In the genomic region with DNA sequence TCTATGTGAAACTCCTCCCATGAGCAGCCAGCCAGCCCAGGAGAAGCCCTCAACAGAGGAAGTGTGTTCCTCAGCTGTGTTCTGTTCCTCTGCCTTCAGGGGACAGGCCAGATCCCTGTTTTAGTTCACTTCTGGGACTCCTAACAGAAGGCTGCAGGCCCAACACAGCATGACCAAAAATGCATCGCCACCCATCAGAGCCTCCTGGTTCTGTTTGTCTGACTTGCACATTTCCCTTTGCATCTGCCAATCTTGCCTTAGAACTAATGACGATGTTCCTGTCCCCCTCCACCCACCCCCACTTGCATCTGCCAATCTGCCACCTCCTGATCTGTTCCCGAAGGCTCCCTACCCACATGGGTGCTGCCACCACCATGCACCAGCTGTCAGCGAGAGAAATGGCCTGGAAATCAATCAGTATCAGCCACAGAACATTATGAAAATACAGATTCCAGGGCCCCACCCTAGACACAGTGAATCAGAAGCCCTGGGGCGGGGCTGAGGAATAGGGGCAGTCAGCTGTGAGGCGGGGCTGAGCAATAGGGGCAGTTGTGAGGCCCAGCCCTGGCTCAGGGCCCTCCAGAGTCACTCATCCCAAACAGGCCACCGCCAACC, we compare ENCODE assay signal across 15 cellular contexts. TPM values are rescaled to one million over a fixed set of nuclear protein-coding genes. Genes with fewer than 3 reads are reported as not detected.
DNase-seq lines count a peak whose midpoint lies in the region; ATAC-seq, FAIRE-seq and TF ChIP-seq lines count a peak whose summit lies in the region.
"Had no signal": no experiment of that assay in that cellular context is flagged by ENCODE, and none has a peak within 500 bp of the region (broad histone marks: within the 10 kb centered on the region; RNA-seq: fewer than 3 reads in every experiment).

No MANE protein-coding gene starts in this region.

- H3K9me3 ChIP-seq in CD4-positive, alpha-beta memory T cell (ENCODE audit: control insufficient read depth in 1 of 2, low read length in 2 of 2) = no peaks in the 10 kb centered on the region
- no peaks in the 10 kb centered on the region for H3K9me3 ChIP-seq in KOPT-K1 (ENCODE audit: insufficient read depth, low read length, poor library complexity, severe bottlenecking)
- H3K9me3 ChIP-seq in mammary epithelial cell (replicated peaks; ENCODE audit: insufficient read depth, low read length) = no peaks in the 10 kb centered on the region
- no peaks in the 10 kb centered on the region for H3K9me3 ChIP-seq in naive thymus-derived CD4-positive, alpha-beta T cell (ENCODE audit: control insufficient read depth in 2 of 3, low read length in 3 of 3)

- peak overlapping the region in 5 of 8 donors; percentile 24 to 92 (median 85) for H3K4me3 Mint-ChIP-seq in CD4-positive, alpha-beta memory T cell
- H3K4me3 Mint-ChIP-seq in naive thymus-derived CD4-positive, alpha-beta T cell = peak overlapping the region in 9 of 10 donors; percentile 29 to 91 (median 82)

- peaks cover under 1% of the 10 kb centered on the region for H3K79me2 ChIP-seq in mammary epithelial cell (ENCODE audit: insufficient read depth, low read length)
- H3K79me2 ChIP-seq: parathyroid adenoma had no signal

- no peak for ATAC-seq in naive thymus-derived CD4-positive, alpha-beta T cell
- no peak for ATAC-seq in HG03045 (IDR thresholded peaks at IDR 0.05; ENCODE audit: unreplicated experiment)

- peaks cover 39% of the 10 kb centered on the region for H3K4me1 ChIP-seq in CD4-positive, alpha-beta memory T cell (ENCODE audit: insufficient read depth, low read length)
- H3K4me1 ChIP-seq in mammary epithelial cell (ENCODE audit: insufficient read depth, low read length) = no peaks in the 10 kb centered on the region
- H3K4me1 ChIP-seq in naive thymus-derived CD4-positive, alpha-beta T cell (ENCODE audit: control insufficient read depth in 2 of 2, insufficient read depth in 2 of 2, low read length in 2 of 2) = peaks cover 19 to 23% of the 10 kb centered on the region in 2 donors
- H3K4me1 ChIP-seq: parathyroid adenoma had no signal

- no peak overlapping the region for H3K9ac ChIP-seq in mammary epithelial cell (ENCODE audit: insufficient read depth, low read length)
- H3K9ac ChIP-seq: parathyroid adenoma had no signal

- peaks cover 3% of the 10 kb centered on the region for H3K36me3 ChIP-seq in CD4-positive, alpha-beta memory T cell (ENCODE audit: insufficient read depth, low read length)
- H3K36me3 ChIP-seq in KOPT-K1 (ENCODE audit: insufficient read depth, low read length) (peaks cover 14% of the 10 kb centered on the region; the same call in 1 of the 2 replicates), mammary epithelial cell (ENCODE audit: insufficient read depth, low read length) (peaks cover 2% of the 10 kb centered on the region)
- H3K36me3 ChIP-seq in naive thymus-derived CD4-positive, alpha-beta T cell (ENCODE audit: control insufficient read depth in 2 of 3, insufficient read depth in 3 of 3, low read length in 3 of 3) = peaks cover 0 to 13% (median 0%) of the 10 kb centered on the region in 3 experiments

- peaks cover 1 to 3% of the 10 kb centered on the region in 2 donors for H3K27me3 Mint-ChIP-seq in CD4-positive, alpha-beta memory T cell
- H3K27me3 Mint-ChIP-seq in naive thymus-derived CD4-positive, alpha-beta T cell = peaks cover 0 to 16% (median 0%) of the 10 kb centered on the region in 5 donors

- no peak overlapping the region for H3K4me3 ChIP-seq in CD4-positive, alpha-beta memory T cell (ENCODE audit: low read length in 2 of 2)
- no peak overlapping the region for H3K4me3 ChIP-seq in mammary epithelial cell (replicated peaks in 1 of 3; ENCODE audit: insufficient read depth in 1 of 3, low read depth in 2 of 3, low read length in 3 of 3)
- peak overlapping the region; percentile 63 for H3K4me3 ChIP-seq in naive thymus-derived CD4-positive, alpha-beta T cell (ENCODE audit: low read length)

- in situ Hi-C loops in mammary epithelial cell (cut with MboI; ENCODE audit: low sequenced_read_pairs in 2 of 2) = no loop called here

- no peaks in the 10 kb centered on the region for H3K9me3 Mint-ChIP-seq in CD4-positive, alpha-beta memory T cell
- H3K9me3 Mint-ChIP-seq in naive thymus-derived CD4-positive, alpha-beta T cell = no peaks in the 10 kb centered on the region

- POLR2A ChIA-PET in CD4-positive, alpha-beta memory T cell (lab: Charles Lee; ENCODE audit: partially characterized antibody) = interaction anchor here (1.0 to 3.2 kb wide), 2 partner anchors 48 to 51 kb away, joined by 3 to 14 read pairs; a partner anchor contains a TSS
- POLR2A ChIA-PET in naive thymus-derived CD4-positive, alpha-beta T cell (lab: Charles Lee) = interaction anchor here (2.7 kb wide), 1 partner anchor 50 kb away, joined by 15 read pairs; a partner anchor contains a TSS

- TF ChIP-seq CTCF in mammary epithelial cell (conservative IDR thresholded peaks at IDR 0.05 in 1 of 2, IDR thresholded peaks at IDR 0.05 in 1 of 2; ENCODE audit: extremely low read depth in 1 of 2, insufficient read depth in 1 of 2, low read depth in 1 of 2, low read length in 2 of 2) = no peak

- H3K27ac ChIP-seq in CD4-positive, alpha-beta memory T cell (ENCODE audit: low read depth, low read length) = no peak overlapping the region
- H3K27ac ChIP-seq in KOPT-K1 (ENCODE audit: low read depth, low read length, poor library complexity, severe bottlenecking) (peak overlapping the region; percentile 40), mammary epithelial cell (ENCODE audit: insufficient read depth, low read depth, low read length) (no peak overlapping the region)
- H3K27ac ChIP-seq in naive thymus-derived CD4-positive, alpha-beta T cell (ENCODE audit: low read depth, low read length) = peak overlapping the region; percentile 10
- H3K27ac ChIP-seq: parathyroid adenoma, WERI-Rb-1 had no signal

- no peak overlapping the region for H2AFZ ChIP-seq in mammary epithelial cell (ENCODE audit: low read depth, low read length)
- H2AFZ ChIP-seq: parathyroid adenoma had no signal

- DNase-seq in CD4-positive, alpha-beta memory T cell = no peak
- DNase-seq in mammary epithelial cell (peak; percentile 27), frontal cortex (ENCODE audit: low spot score in 2 of 2) (no peak), NCI-H146 treated with DMSO at 0.1 percent for 48 hours (lab: John Stamatoyannopoulos, UW; ENCODE audit: unreplicated experiment) (no peak)
- no peak for DNase-seq in naive thymus-derived CD4-positive, alpha-beta T cell
- DNase-seq: activated naive CD4-positive, alpha-beta T cell; C1 segment of cervical spinal cord; MV-4-11; WERI-Rb-1 had no signal

- H3K27me3 ChIP-seq in CD4-positive, alpha-beta memory T cell (ENCODE audit: insufficient read depth, low read length) = no peaks in the 10 kb centered on the region
- H3K27me3 ChIP-seq in mammary epithelial cell (ENCODE audit: insufficient read depth, low read length) = no peaks in the 10 kb centered on the region
- no peaks in the 10 kb centered on the region for H3K27me3 ChIP-seq in naive thymus-derived CD4-positive, alpha-beta T cell (ENCODE audit: control insufficient read depth in 2 of 2, insufficient read depth in 2 of 2, low read length in 2 of 2)

- WGBS in mammary epithelial cell (ENCODE audit: low coverage, missing lambda C conversion rate) = 94% methylated on average over 5 of the region's 7 CpGs

- H3K36me3 Mint-ChIP-seq in CD4-positive, alpha-beta memory T cell = peaks cover under 1 to 6% of the 10 kb centered on the region in 2 donors
- H3K36me3 Mint-ChIP-seq in naive thymus-derived CD4-positive, alpha-beta T cell = peaks cover 0 to under 1% (median 0%) of the 10 kb centered on the region in 5 donors

- dilution Hi-C loops in mammary epithelial cell (cut with HindIII; ENCODE audit: low sequenced_read_pairs) = no loop called here

- peaks cover 16 to 39% (median 28%) of the 10 kb centered on the region in 4 donors for H3K4me1 Mint-ChIP-seq in CD4-positive, alpha-beta memory T cell
- peaks cover 7 to 42% (median 26%) of the 10 kb centered on the region in 7 donors for H3K4me1 Mint-ChIP-seq in naive thymus-derived CD4-positive, alpha-beta T cell

- no peak overlapping the region for H3K4me2 ChIP-seq in mammary epithelial cell (ENCODE audit: insufficient read depth, low read depth, low read length)

- no peaks in the 10 kb centered on the region for H4K20me1 ChIP-seq in mammary epithelial cell (ENCODE audit: insufficient read depth, low read length)

- CTCF ChIA-PET in CD4-positive, alpha-beta memory T cell (lab: Charles Lee; ENCODE audit: partially characterized antibody) = interaction anchor here (1.2 to 1.4 kb wide), 3 partner anchors 122 to 247 kb away, joined by 3 to 5 read pairs (median 4); no protein-coding TSS in a partner anchor
- CTCF ChIA-PET in mammary epithelial cell (lab: Charles Lee; ENCODE audit: low non-redundant PET) = no interaction called here
- CTCF ChIA-PET in naive thymus-derived CD4-positive, alpha-beta T cell (lab: Charles Lee) = no interaction called here

- intact Hi-C loops in CD4-positive, alpha-beta memory T cell (cut with micrococcal nuclease) = no loop called here
- intact Hi-C loops in mammary epithelial cell (cut with micrococcal nuclease) = no loop called here
- intact Hi-C loops in naive thymus-derived CD4-positive, alpha-beta T cell (cut with micrococcal nuclease) = loop anchor here in 1 of 2 donors (5.0 kb wide), 1 partner anchor 65 kb away; a partner anchor contains a TSS

- H3K27ac Mint-ChIP-seq in CD4-positive, alpha-beta memory T cell = peak overlapping the region in 5 of 7 donors; percentile 8 to 80 (median 32)
- peak overlapping the region in 5 of 9 donors; percentile 56 to 88 (median 82) for H3K27ac Mint-ChIP-seq in naive thymus-derived CD4-positive, alpha-beta T cell

- BruUV-seq in mammary epithelial cell (replicated peaks; lab: Mats Ljungman, UMichigan) = no TSS peak

- FAIRE-seq in frontal cortex (lab: Jason Lieb, UNC) = no peak
- FAIRE-seq: GM12891, HTR-8/SVneo, islet of Langerhans had no signal

RNA-seq across cellular contexts. Expression of a gene that starts 51.0 kb away (rescaled TPM):
- 10 to 100 TPM; 79.4 to 81.0 TPM for total RNA-seq in CD4-positive, alpha-beta memory T cell
- 10 to 100 TPM; 17.4 to 37.2 TPM for polyA plus RNA-seq in CD4-positive, alpha-beta memory T cell
- total RNA-seq in mammary epithelial cell (100 to 1,000 TPM in 1 of 2 donors, 10 to 100 TPM in 1; 89.5 to 108 TPM), frontal cortex (159 TPM)
- 115 TPM for polyA plus RNA-seq in mammary epithelial cell
- polyA minus RNA-seq in mammary epithelial cell = 59.2 TPM
- 10 to 100 TPM; 50.5 to 82.9 (median 66.7) TPM for total RNA-seq in naive thymus-derived CD4-positive, alpha-beta T cell
- 10 to 100 TPM; 36.3 to 41.3 TPM for polyA plus RNA-seq in naive thymus-derived CD4-positive, alpha-beta T cell

Comparison
In these comparisons a context has a peak if more than half of its experiments do, and no peak if none do; other contexts are left out.
1. H3K27ac ChIP-seq: peak in KOPT-K1 (single experiment) and naive thymus-derived CD4-positive, alpha-beta T cell (single experiment); none in CD4-positive, alpha-beta memory T cell (single experiment) and mammary epithelial cell (single experiment).